ENCODE assay signal across 13 cellular contexts in genomic region chr11:86742436-86742805, GRCh38. TPM values are rescaled to one million over a fixed set of nuclear protein-coding genes. Genes with fewer than 3 reads are reported as not detected.
A peak's percentile ranks its signal among the peaks of the same experiment; 100 is the strongest.
DNase-seq lines count a peak whose midpoint lies in the region; TF ChIP-seq lines count a peak whose summit lies in the region.
"Had no signal": no experiment of that assay in that cellular context is flagged by ENCODE, and none has a peak within 500 bp of the region (broad histone marks: within the 10 kb centered on the region; RNA-seq: fewer than 3 reads in every experiment).

No MANE protein-coding gene starts in this region.

- peaks cover 68% of the 10 kb centered on the region for H3K4me1 Mint-ChIP-seq in dendritic cell treated with granulocyte-macrophage colony-stimulating factor and Interleukin-4, amounts not matched to agents 40 ng/mL and 50 ng/mL, for 4 days (ENCODE audit: low read depth)
- H3K4me1 Mint-ChIP-seq in nephron, result peaks cover 55% of the 10 kb centered on the region
- H3K4me1 Mint-ChIP-seq in type B pancreatic cell (ENCODE audit: unreplicated experiment), result peaks cover 56% of the 10 kb centered on the region

- no peaks in the 10 kb centered on the region for H3K36me3 Mint-ChIP-seq in dendritic cell treated with granulocyte-macrophage colony-stimulating factor and Interleukin-4, amounts not matched to agents 40 ng/mL and 50 ng/mL, for 4 days (ENCODE audit: low read depth)
- no peaks in the 10 kb centered on the region for H3K36me3 Mint-ChIP-seq in nephron (ENCODE audit: low read depth)
- H3K36me3 Mint-ChIP-seq in type B pancreatic cell, result no peaks in the 10 kb centered on the region

- H3K27ac Mint-ChIP-seq in dendritic cell treated with granulocyte-macrophage colony-stimulating factor and Interleukin-4, amounts not matched to agents 40 ng/mL and 50 ng/mL, for 4 days, result peak overlapping the region; percentile 70
- H3K27ac Mint-ChIP-seq in nephron (peak overlapping the region in 2 of 3 experiments; percentile 43 to 91), type B pancreatic cell (peak overlapping the region; percentile 92)

- peak; percentile 55 for DNase-seq in DMS53 (lab: John Stamatoyannopoulos, UW)
- no peak for DNase-seq in DMS53 treated with DMSO at 0.1 percent for 48 hours (lab: John Stamatoyannopoulos, UW; ENCODE audit: unreplicated experiment)
- no peak for DNase-seq in type B pancreatic cell (ENCODE audit: extremely low spot score, unreplicated experiment)
- no peak for DNase-seq in COR-L47 (lab: John Stamatoyannopoulos, UW)
- no peak for DNase-seq in germinal center (ENCODE audit: low spot score)
- DNase-seq in kidney tubule cell (ENCODE audit: low spot score), result no peak
- DNase-seq: 8988T; activated CD4-positive, CD25-positive, alpha-beta regulatory T cell treated with anti-CD3 and anti-CD28 coated beads, Interleukin-2, amount 50 U/mL, for 72 hours; MM.1S; NCI-H2107 had no signal

- H3K27me3 Mint-ChIP-seq in dendritic cell treated with granulocyte-macrophage colony-stimulating factor and Interleukin-4, amounts not matched to agents 40 ng/mL and 50 ng/mL, for 4 days, result no peaks in the 10 kb centered on the region
- H3K27me3 Mint-ChIP-seq in nephron (ENCODE audit: low read depth), result peaks cover 5% of the 10 kb centered on the region
- no peaks in the 10 kb centered on the region for H3K27me3 Mint-ChIP-seq in type B pancreatic cell

- H3K4me3 Mint-ChIP-seq in dendritic cell treated with granulocyte-macrophage colony-stimulating factor and Interleukin-4, amounts not matched to agents 40 ng/mL and 50 ng/mL, for 4 days, result no peak overlapping the region
- no peak overlapping the region for H3K4me3 Mint-ChIP-seq in nephron
- H3K4me3 Mint-ChIP-seq in type B pancreatic cell, result peak overlapping the region; percentile 1
- H3K4me3 Mint-ChIP-seq: activated T-cell treated with anti-CD3 and anti-CD28 coated beads, Interleukin-2, amount 50 U/mL, for 24 hours had no signal

- intact Hi-C loops in dendritic cell treated with granulocyte-macrophage colony-stimulating factor and Interleukin-4, amounts not matched to agents 40 ng/mL and 50 ng/mL, for 4 days (cut with micrococcal nuclease), result loop anchor here (10.0 kb wide), 1 partner anchor 68 kb away; the partner anchor contains the start of gene ME3

- TF ChIP-seq CTCF in nephron (IDR thresholded peaks at IDR 0.05; ENCODE audit: unreplicated experiment in 3 of 3) (no peak), type B pancreatic cell (conservative IDR thresholded peaks at IDR 0.05) (no peak)

- peaks cover 8% of the 10 kb centered on the region for H3K9me3 Mint-ChIP-seq in dendritic cell treated with granulocyte-macrophage colony-stimulating factor and Interleukin-4, amounts not matched to agents 40 ng/mL and 50 ng/mL, for 4 days
- H3K9me3 Mint-ChIP-seq in nephron (no peaks in the 10 kb centered on the region), type B pancreatic cell (peaks cover 6% of the 10 kb centered on the region)
- H3K9me3 Mint-ChIP-seq: activated T-cell treated with anti-CD3 and anti-CD28 coated beads, Interleukin-2, amount 50 U/mL, for 24 hours had no signal

RNA-seq across cellular contexts. Expression of gene PRSS23, which starts 57.9 kb away (rescaled TPM):
- 47.1 and 48.1 TPM in 2 replicates for total RNA-seq in type B pancreatic cell (ENCODE audit: low replicate concordance)
